Comparison of ENCODE assay signal across 19 cellular contexts in the genomic region with DNA sequence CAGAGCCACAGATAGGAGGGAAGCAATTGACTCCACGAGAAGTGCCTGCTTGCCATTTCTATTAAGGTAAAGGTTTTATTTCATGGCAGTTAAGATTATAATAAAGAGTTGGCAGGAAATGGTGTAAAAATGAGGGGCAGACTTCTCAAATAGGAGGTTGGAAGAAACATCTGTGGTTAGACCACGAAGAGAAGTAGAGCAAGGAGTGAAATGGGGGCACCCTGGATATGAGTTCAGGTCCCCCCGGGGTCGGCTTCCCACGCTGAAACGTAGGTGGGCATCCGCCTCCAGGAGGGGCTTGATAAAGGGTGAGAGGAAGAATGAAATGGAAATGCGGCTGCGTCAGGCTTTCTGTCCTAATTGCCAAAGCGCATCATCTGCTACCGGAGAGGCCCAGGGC.
"Had no signal": no experiment of that assay in that cellular context is flagged by ENCODE, and none has a peak within 500 bp of the region (broad histone marks: within the 10 kb centered on the region; RNA-seq: fewer than 3 reads in every experiment).

No MANE protein-coding gene starts in this region.

- H3K79me2 ChIP-seq: hepatocyte had no signal

- H3K4me1 ChIP-seq: colonic mucosa, psoas muscle, testis, transverse colon had no signal

- H3K27ac Mint-ChIP-seq: stimulated activated naive B cell treated with anti-CD40 and anti-IgM and Interleukin-4, amounts not matched to agents 10 μg/mL and 1 μg/mL and 100 μg/mL, for 72 hours had no signal

- H3K4me2 ChIP-seq: hepatocyte had no signal

- H3K4me3 Mint-ChIP-seq: naive B cell; stimulated activated naive B cell treated with anti-CD40 and anti-IgM and Interleukin-4, amounts not matched to agents 10 μg/mL and 1 μg/mL and 100 μg/mL, for 72 hours; stimulated activated naive CD8-positive, alpha-beta T cell treated with anti-CD3 and anti-CD28 coated beads, Interleukin-15, amount 100 ng/mL, for 72 hours had no signal

- H2AFZ ChIP-seq: hepatocyte had no signal

- H3K36me3 ChIP-seq: colonic mucosa, neutrophil, spleen, transverse colon had no signal

- H3K27ac ChIP-seq: colonic mucosa, hepatocyte, neutrophil, psoas muscle, spleen, testis, transverse colon had no signal

- DNase-seq: colonic mucosa; effector CD4-positive, alpha-beta T cell; foreskin melanocyte; head of caudate nucleus; left colon; naive B cell; psoas muscle; retina; spleen; stimulated activated CD4-positive, alpha-beta T cell treated with anti-CD3 and anti-CD28 coated beads, Interleukin-15, amount 100 ng/mL, for 24 hours; stimulated activated CD4-positive, alpha-beta T cell treated with anti-CD3 and anti-CD28 coated beads, Interleukin-1b, Interleukin-23, amount 100 ng/mL, for 48 hours; stimulated activated CD4-positive, alpha-beta T cell treated with anti-CD3 and anti-CD28 coated beads, Interleukin-4, amount 100 ng/mL, for 24 hours; stimulated activated naive B cell treated with anti-CD40 and anti-IgM and Interleukin-4, amounts not matched to agents 10 μg/mL and 1 μg/mL and 100 μg/mL, for 72 hours; stimulated activated naive CD8-positive, alpha-beta T cell treated with anti-CD3 and anti-CD28 coated beads, Interleukin-15, amount 100 ng/mL, for 72 hours; testis; transverse colon had no signal

- H3K4me3 ChIP-seq: colonic mucosa, hepatocyte, psoas muscle, spleen, testis, transverse colon had no signal

- H3K9me3 Mint-ChIP-seq: stimulated activated naive B cell treated with anti-CD40 and anti-IgM and Interleukin-4, amounts not matched to agents 10 μg/mL and 1 μg/mL and 100 μg/mL, for 72 hours; stimulated activated naive CD8-positive, alpha-beta T cell treated with anti-CD3 and anti-CD28 coated beads, Interleukin-15, amount 100 ng/mL, for 72 hours had no signal

- ATAC-seq: left colon; psoas muscle; sciatic nerve; stimulated activated naive B cell treated with anti-CD40 and anti-IgM and Interleukin-4, amounts not matched to agents 10 μg/mL and 1 μg/mL and 100 μg/mL, for 72 hours; stimulated activated naive CD8-positive, alpha-beta T cell treated with anti-CD3 and anti-CD28 coated beads, Interleukin-15, amount 100 ng/mL, for 72 hours had no signal

- H3K9me3 ChIP-seq: colonic mucosa, neutrophil, psoas muscle, spleen, testis, transverse colon had no signal

- H3K36me3 Mint-ChIP-seq: naive B cell; stimulated activated naive B cell treated with anti-CD40 and anti-IgM and Interleukin-4, amounts not matched to agents 10 μg/mL and 1 μg/mL and 100 μg/mL, for 72 hours had no signal

- H3K27me3 ChIP-seq: colonic mucosa, spleen, testis, transverse colon had no signal

- H3K4me1 Mint-ChIP-seq: stimulated activated naive B cell treated with anti-CD40 and anti-IgM and Interleukin-4, amounts not matched to agents 10 μg/mL and 1 μg/mL and 100 μg/mL, for 72 hours; stimulated activated naive CD8-positive, alpha-beta T cell treated with anti-CD3 and anti-CD28 coated beads, Interleukin-15, amount 100 ng/mL, for 72 hours had no signal
